8 cellular contexts compared by ENCODE assay signal in genomic region chr1:52032124-52032784, GRCh38. TPM values are rescaled to one million over a fixed set of nuclear protein-coding genes. Genes with fewer than 3 reads are reported as not detected.
DNase-seq lines count a peak whose midpoint lies in the region; TF ChIP-seq lines count a peak whose summit lies in the region.

No MANE protein-coding gene starts in this region.

- H3K36me3 ChIP-seq in Karpas-422 (ENCODE audit: insufficient read depth, low read length): peaks cover 10% of the 10 kb centered on the region; the same call in 1 of the 2 replicates

- no peaks in the 10 kb centered on the region for H3K27me3 Mint-ChIP-seq in activated T-cell treated with anti-CD3 and anti-CD28 coated beads, Interleukin-2, amount 50 U/mL, for 24 hours
- H3K27me3 Mint-ChIP-seq in nephron progenitor cell (ENCODE audit: low read depth, poor library complexity): peaks cover 2% of the 10 kb centered on the region

- H3K27me3 ChIP-seq in Karpas-422 (ENCODE audit: low read length): no peaks in the 10 kb centered on the region

- peak overlapping the region; percentile 87 for H3K4me2 ChIP-seq in Karpas-422 (ENCODE audit: low read depth, low read length, poor library complexity, severe bottlenecking)

- no peaks in the 10 kb centered on the region for H3K9me3 ChIP-seq in Karpas-422 (ENCODE audit: low read length)

- H3K79me2 ChIP-seq in Karpas-422 (ENCODE audit: low read length): peaks cover 51% of the 10 kb centered on the region

- H3K27ac ChIP-seq in Karpas-422 (ENCODE audit: low read length) (peak overlapping the region; percentile 59), coronary artery (peak overlapping the region; percentile 78 to 91)

- DNase-seq in activated T-cell treated with anti-CD3 and anti-CD28 coated beads, Interleukin-2, amount 50 U/mL, for 24 hours: no peak
- no peak for DNase-seq in activated T-cell treated with anti-CD3 and anti-CD28 coated beads, Interleukin-2, amount 50 U/mL, for 1 hour
- peak; percentile 46 for DNase-seq in Karpas-422
- no peak for DNase-seq in coronary artery (ENCODE audit: low spot score)
- no peak for DNase-seq in nephron progenitor cell
- no peak for DNase-seq in AG20443 (ENCODE audit: low spot score)
- no peak for DNase-seq in stimulated activated CD8-positive, alpha-beta memory T cell treated with anti-CD3 and anti-CD28 coated beads, Interleukin-4, amount 100 ng/mL, for 48 hours
- DNase-seq in GM19238 (ENCODE audit: insufficient read length, low spot score): no peak

- TF ChIP-seq CTCF in coronary artery (IDR thresholded peaks at IDR 0.05) (no peak), nephron progenitor cell (IDR thresholded peaks at IDR 0.05) (no peak)

- H3K36me3 Mint-ChIP-seq in activated T-cell treated with anti-CD3 and anti-CD28 coated beads, Interleukin-2, amount 50 U/mL, for 24 hours (ENCODE audit: low read depth): peaks cover 66% of the 10 kb centered on the region
- peaks cover 6% of the 10 kb centered on the region for H3K36me3 Mint-ChIP-seq in nephron progenitor cell (ENCODE audit: low read depth)

- H3K9me2 ChIP-seq in Karpas-422 (replicated peaks; ENCODE audit: insufficient read depth, low read length): no peaks in the 10 kb centered on the region

- H4K20me1 ChIP-seq in Karpas-422 (ENCODE audit: insufficient read depth, low read depth, low read length): peaks cover 13% of the 10 kb centered on the region; the same call in 1 of the 2 replicates

- peaks cover 38% of the 10 kb centered on the region for H3K4me1 Mint-ChIP-seq in activated T-cell treated with anti-CD3 and anti-CD28 coated beads, Interleukin-2, amount 50 U/mL, for 24 hours (ENCODE audit: low read depth)
- H3K4me1 Mint-ChIP-seq in nephron progenitor cell: peaks cover 37% of the 10 kb centered on the region

- peak overlapping the region; percentile 97 for H3K27ac Mint-ChIP-seq in activated T-cell treated with anti-CD3 and anti-CD28 coated beads, Interleukin-2, amount 50 U/mL, for 24 hours
- no peak overlapping the region for H3K27ac Mint-ChIP-seq in nephron progenitor cell

- peak overlapping the region; percentile 95 for H3K4me3 Mint-ChIP-seq in activated T-cell treated with anti-CD3 and anti-CD28 coated beads, Interleukin-2, amount 50 U/mL, for 24 hours
- peak overlapping the region; percentile 90 for H3K4me3 Mint-ChIP-seq in nephron progenitor cell

- no peak overlapping the region for H2AFZ ChIP-seq in Karpas-422 (ENCODE audit: low read length)

- peak overlapping the region; percentile 88 for H3K4me3 ChIP-seq in Karpas-422 (ENCODE audit: low read length)
- peak overlapping the region; percentile 86 for H3K4me3 ChIP-seq in coronary artery

- peaks cover 52% of the 10 kb centered on the region for H3K4me1 ChIP-seq in Karpas-422 (ENCODE audit: low read length)

- H3K9ac ChIP-seq in Karpas-422 (ENCODE audit: low read length): peak overlapping the region; percentile 92

- no peaks in the 10 kb centered on the region for H3K9me3 Mint-ChIP-seq in activated T-cell treated with anti-CD3 and anti-CD28 coated beads, Interleukin-2, amount 50 U/mL, for 24 hours
- no peaks in the 10 kb centered on the region for H3K9me3 Mint-ChIP-seq in nephron progenitor cell

RNA-seq across cellular contexts. Expression of gene KTI12, which starts 1.4 kb away (rescaled TPM):
- total RNA-seq in Karpas-422 (2014; rRNA removed; shearing (Covaris generic); ENCODE audit: low replicate concordance): 22.1 and 26.7 TPM in 2 replicates

RNA-seq across cellular contexts. Expression of gene TXNDC12, which starts 22.7 kb away (rescaled TPM):
- total RNA-seq in Karpas-422 (2014; rRNA removed; shearing (Covaris generic); ENCODE audit: low replicate concordance): 39.2 and 44.2 TPM in 2 replicates

RNA-seq across cellular contexts. Expression of gene BTF3L4, which starts 23.8 kb away (rescaled TPM):
- 42.6 and 78.8 TPM in 2 replicates for total RNA-seq in Karpas-422 (2014; rRNA removed; shearing (Covaris generic); ENCODE audit: low replicate concordance)

RNA-seq across cellular contexts. Expression of gene RAB3B, which starts 41.8 kb away (rescaled TPM):
- total RNA-seq in Karpas-422 (2014; rRNA removed; shearing (Covaris generic); ENCODE audit: low replicate concordance): not detected in 2 replicates
